Comparison of ENCODE assay signal across 8 cellular contexts in the genomic region with DNA sequence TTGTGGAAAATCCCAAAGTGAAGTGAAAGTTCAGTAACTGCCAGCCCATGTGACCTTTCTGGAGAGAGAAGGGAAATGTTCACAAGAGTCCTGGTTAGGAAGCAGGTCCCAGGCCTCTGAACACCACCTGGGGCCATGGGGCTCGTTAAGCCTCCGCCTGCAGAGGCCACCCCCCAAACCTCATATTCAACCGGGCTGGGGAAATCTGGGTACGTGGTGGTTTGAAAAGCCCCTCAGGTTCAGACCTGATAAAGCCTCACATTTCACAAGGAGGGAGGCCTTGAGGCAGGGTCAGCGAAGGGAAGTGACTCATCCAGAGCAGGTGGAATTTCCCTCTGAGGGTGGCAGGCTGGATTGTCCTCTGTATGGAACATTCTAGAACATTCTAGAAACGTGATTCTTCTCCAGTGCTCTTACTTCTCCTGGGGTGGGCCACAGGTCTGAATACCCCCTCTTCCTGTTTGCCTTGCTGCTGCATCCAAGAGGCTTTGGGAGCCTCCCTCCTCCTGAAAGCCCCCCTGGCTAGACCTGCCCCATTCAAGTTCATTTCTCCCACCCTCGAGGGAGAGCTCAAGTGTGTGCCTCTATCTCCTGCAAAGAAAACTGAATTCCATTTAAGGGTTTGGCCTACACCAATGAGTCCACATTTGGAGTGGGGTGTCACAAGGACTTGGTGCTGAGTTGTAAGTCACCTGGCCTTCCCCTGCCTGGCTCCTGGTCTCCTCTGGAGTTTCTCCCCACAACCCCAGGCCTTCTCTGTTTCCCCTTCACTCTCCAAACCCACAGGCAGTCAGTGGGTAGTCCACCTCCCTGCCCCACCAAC. TPM values are rescaled to one million over a fixed set of nuclear protein-coding genes. Genes with fewer than 3 reads are reported as not detected.
A peak's percentile ranks its signal among the peaks of the same experiment; 100 is the strongest.
DNase-seq lines count a peak whose midpoint lies in the region; ATAC-seq, FAIRE-seq and TF ChIP-seq lines count a peak whose summit lies in the region.

No MANE protein-coding gene starts in this region.

- no peak for ATAC-seq in memory B cell (ENCODE audit: low read depth)
- no peak for ATAC-seq in HG02571 (IDR thresholded peaks at IDR 0.05; ENCODE audit: unreplicated experiment)

- no peak for TF ChIP-seq POLR2A in GM12891 (IDR thresholded peaks at IDR 0.05; ENCODE audit: low read depth, low read length)

- 0 out of 2 replicates have a peak overlapping the region, but pooled peaks have one; percentile 4 for H3K27ac ChIP-seq in HL-60 (replicated peaks)

- no peak overlapping the region for H3K4me3 ChIP-seq in HL-60 (replicated peaks; ENCODE audit: insufficient read depth, low read length)

- DNase-seq in GM12891 (ENCODE audit: insufficient read length, low spot score) (no peak), HL-60 (ENCODE audit: low read depth in 1 of 2, low spot score in 1 of 2) (no peak), memory B cell (ENCODE audit: low spot score in 2 of 2) (no peak), cerebellar nuclear complex (lab: John Stamatoyannopoulos, UW) (no peak), GF-D8 (lab: John Stamatoyannopoulos, UW) (no peak), GM19238 (ENCODE audit: insufficient read length, low spot score) (no peak)
- DNase-seq in activated T-helper 9 cell treated with anti-CD3 and anti-CD28 coated beads, Interleukin-2, amount 50 U/mL, for 16 hours (ENCODE audit: low read depth), result peak; percentile 36

- no peak for FAIRE-seq in GM12891 (lab: Jason Lieb, UNC)

- peaks cover 36% of the 10 kb centered on the region for H3K4me1 Mint-ChIP-seq in memory B cell

- H3K27me3 Mint-ChIP-seq in memory B cell, result peaks cover 4% of the 10 kb centered on the region

- no peaks in the 10 kb centered on the region for H3K36me3 Mint-ChIP-seq in memory B cell

- H3K9me3 Mint-ChIP-seq in memory B cell, result no peaks in the 10 kb centered on the region

- no peaks in the 10 kb centered on the region for H3K27me3 ChIP-seq in HL-60 (ENCODE audit: insufficient read depth, poor library complexity, severe bottlenecking)

- peak overlapping the region; percentile 95 for H3K27ac Mint-ChIP-seq in memory B cell

- no peak overlapping the region for H3K4me3 Mint-ChIP-seq in memory B cell

- no peak for TF ChIP-seq CTCF in HL-60 (IDR thresholded peaks at IDR 0.05; ENCODE audit: insufficient read depth, low read length)

TF ChIP-seq in GM12891, 5 proteins besides CTCF, POLR2A, EP300 and RAD21:
- TF ChIP-seq POLR2AphosphoS5 (IDR thresholded peaks at IDR 0.05; ENCODE audit: low read depth, low read length) (no peak), SPI1 (IDR thresholded peaks at IDR 0.05; ENCODE audit: low read depth, low read length) (peak; percentile 51), POU2F2 (IDR thresholded peaks at IDR 0.05; ENCODE audit: low read depth, low read length) (no peak)
TF ChIP-seq in GM12891: peak in this region for 1.

RNA-seq across cellular contexts. Expression of a gene that starts 6.3 kb away (rescaled TPM):
- 2.2 TPM for polyA plus RNA-seq in GM12891 (2012; ENCODE audit: low read depth, missing spikeins)

RNA-seq across cellular contexts. Expression of a gene that starts 21.2 kb away (rescaled TPM):
- 0.04 TPM for polyA plus RNA-seq in GM12891 (2012; ENCODE audit: low read depth, missing spikeins)

RNA-seq across cellular contexts. Expression of a gene that starts 58.2 kb away (rescaled TPM):
- polyA plus RNA-seq in GM12891 (2012; ENCODE audit: low read depth, missing spikeins), result 0.35 TPM
